15 cellular contexts compared by ENCODE assay signal in the genomic region with DNA sequence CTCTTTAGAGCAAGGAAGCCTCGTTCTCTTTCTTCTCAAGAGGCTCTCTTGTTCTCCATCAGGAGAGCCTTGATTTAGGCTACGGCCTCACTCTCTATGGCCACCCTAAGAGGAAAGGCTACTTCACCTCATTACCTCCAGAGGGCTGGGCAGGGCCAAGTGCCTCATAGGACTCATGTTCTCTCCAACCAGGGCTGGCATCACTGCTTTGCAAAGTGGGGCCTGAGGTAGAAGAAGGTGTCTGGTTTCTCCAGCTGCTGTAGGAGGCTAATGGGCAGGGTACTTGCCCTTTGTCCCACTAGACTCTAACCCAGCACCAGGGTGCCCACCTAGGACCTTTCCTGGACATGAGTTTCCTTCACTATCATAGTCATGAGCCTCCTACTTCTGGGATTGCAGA. TPM values are rescaled to one million over a fixed set of nuclear protein-coding genes. Genes with fewer than 3 reads are reported as not detected.
DNase-seq lines count a peak whose midpoint lies in the region; ATAC-seq and TF ChIP-seq lines count a peak whose summit lies in the region.
"Had no signal": no experiment of that assay in that cellular context is flagged by ENCODE, and none has a peak within 500 bp of the region (broad histone marks: within the 10 kb centered on the region; RNA-seq: fewer than 3 reads in every experiment).

No MANE protein-coding gene starts in this region.

- H3K27ac ChIP-seq in psoas muscle = peak overlapping the region; percentile 74
- H3K27ac ChIP-seq: BLaER1 treated with 17β-estradiol and CSF1 and Interleukin-3, amounts not matched to agents 10 nM and 100 nM had no signal

- H3K9me3 Mint-ChIP-seq in brain = no peaks in the 10 kb centered on the region
- H3K9me3 Mint-ChIP-seq in neural crest cell = no peaks in the 10 kb centered on the region
- H3K9me3 Mint-ChIP-seq: CD4-positive, CD25-positive, alpha-beta regulatory T cell; HFFc6 had no signal

- H3K36me3 ChIP-seq in psoas muscle (ENCODE audit: insufficient read depth in 1 of 2, low read depth in 1 of 2) = peaks cover 0 to 68% of the 10 kb centered on the region in 2 donors

- H3K4me1 Mint-ChIP-seq in brain (peaks cover 32% of the 10 kb centered on the region), neural crest cell (peaks cover 24% of the 10 kb centered on the region)

- 44 to 82% (median 61%) methylated on average over 2 of the region's 2 CpGs for WGBS in psoas muscle, 3 donors

- no peaks in the 10 kb centered on the region for H3K36me3 Mint-ChIP-seq in brain
- peaks cover 4% of the 10 kb centered on the region for H3K36me3 Mint-ChIP-seq in neural crest cell (ENCODE audit: low read depth)

- no peaks in the 10 kb centered on the region for H3K27me3 ChIP-seq in psoas muscle (ENCODE audit: insufficient read depth in 3 of 3, low read length in 2 of 3)
- H3K27me3 ChIP-seq: BLaER1 treated with 17β-estradiol and CSF1 and Interleukin-3, amounts not matched to agents 10 nM and 100 nM had no signal

- DNase-seq in DMS79 (lab: John Stamatoyannopoulos, UW) (peak; percentile 11), DMS79 treated with DMSO at 0.1 percent for 48 hours (lab: John Stamatoyannopoulos, UW) (no peak), neural crest cell (ENCODE audit: low read depth, low spot score) (no peak), psoas muscle (no peak), EL (no peak)
- DNase-seq: 8988T; ACHN; CD4-positive, CD25-positive, alpha-beta regulatory T cell; DND-41; GF-D8; HCEC 1CT; HFFc6 had no signal

- H3K27me3 Mint-ChIP-seq in brain (peaks cover 59% of the 10 kb centered on the region), neural crest cell (ENCODE audit: low read depth) (peaks cover 58% of the 10 kb centered on the region)

- H3K27ac Mint-ChIP-seq in brain (peak overlapping the region in 3 of 5 experiments; percentile 17 to 20 (median 19)), neural crest cell (ENCODE audit: unreplicated experiment) (no peak overlapping the region)
- H3K27ac Mint-ChIP-seq: HFFc6 had no signal

- H3K4me3 Mint-ChIP-seq in brain (no peak overlapping the region), neural crest cell (peak overlapping the region; percentile 97)
- H3K4me3 Mint-ChIP-seq: HFFc6 had no signal

- no peak overlapping the region for H3K4me3 ChIP-seq in psoas muscle
- H3K4me3 ChIP-seq: BLaER1 treated with 17β-estradiol and CSF1 and Interleukin-3, amounts not matched to agents 10 nM and 100 nM had no signal

- H3K4me1 ChIP-seq in psoas muscle = peaks cover 59% of the 10 kb centered on the region

- no peaks in the 10 kb centered on the region for H3K9me3 ChIP-seq in psoas muscle
- H3K9me3 ChIP-seq: BLaER1 treated with 17β-estradiol and CSF1 and Interleukin-3, amounts not matched to agents 10 nM and 100 nM had no signal

- TF ChIP-seq CTCF in brain (conservative IDR thresholded peaks at IDR 0.05) (no peak), neural crest cell (conservative IDR thresholded peaks at IDR 0.05) (no peak), psoas muscle (IDR thresholded peaks at IDR 0.05) (no peak)

- intact Hi-C loops in psoas muscle (cut with DNase I) = no loop called here

- ATAC-seq in psoas muscle (peak in 2 of 4 donors; percentile 7 to 25), HG02884 (IDR thresholded peaks at IDR 0.05; ENCODE audit: unreplicated experiment) (no peak)

RNA-seq across cellular contexts. Expression of gene ATXN7L2, which starts 2.1 kb away (rescaled TPM):
- polyA plus RNA-seq in brain (ENCODE audit: insufficient read depth, low read depth, low replicate concordance) = 9.2 TPM
- 13.2 and 15.6 TPM in 2 replicates for total RNA-seq in neural crest cell
- 10 to 100 TPM in 1 of 4 donors, 1 to 10 TPM in 3; 4.4 to 14.1 (median 8.4) TPM for total RNA-seq in psoas muscle
- polyA plus RNA-seq in psoas muscle = 1 to 10 TPM; 5.1 to 5.2 (median 5.1) TPM

RNA-seq across cellular contexts. Expression of gene CYB561D1, which starts 12.2 kb away (rescaled TPM):
- polyA plus RNA-seq in brain (ENCODE audit: insufficient read depth, low read depth, low replicate concordance) = 7.5 TPM
- total RNA-seq in neural crest cell = 7.8 and 8.0 TPM in 2 replicates
- 1 to 10 TPM; 2.4 to 4.0 (median 3.7) TPM for total RNA-seq in psoas muscle
- 10 to 100 TPM in 1 of 3 donors, 1 to 10 TPM in 2; 1.8 to 15.0 (median 3.5) TPM for polyA plus RNA-seq in psoas muscle

RNA-seq across cellular contexts. Expression of gene SYPL2, which starts 15.3 kb away (rescaled TPM):
- polyA plus RNA-seq in brain (ENCODE audit: insufficient read depth, low read depth, low replicate concordance) (0.22 TPM), psoas muscle (10 to 100 TPM; 35.3 to 67.8 (median 66.2) TPM)
- total RNA-seq in neural crest cell (0.18 and 0.47 TPM in 2 replicates), psoas muscle (100 to 1,000 TPM; 125 to 203 (median 163) TPM)
- total RNA-seq: CD4-positive, CD25-positive, alpha-beta regulatory T cell had no signal
- polyA plus RNA-seq: CD4-positive, CD25-positive, alpha-beta regulatory T cell had no signal

RNA-seq across cellular contexts. Expression of gene AMIGO1, which starts 27.9 kb away (rescaled TPM):
- polyA plus RNA-seq in brain (ENCODE audit: insufficient read depth, low read depth, low replicate concordance) (19.2 TPM), psoas muscle (10 to 100 TPM in 1 of 3 donors, 1 to 10 TPM in 2; 3.1 to 16.0 (median 8.0) TPM)
- total RNA-seq in neural crest cell (6.1 and 7.2 TPM in 2 replicates), psoas muscle (10 to 100 TPM in 3 of 4 donors, 1 to 10 TPM in 1; 8.7 to 16.6 (median 11.4) TPM)

RNA-seq across cellular contexts. Expression of gene PSMA5, which starts 55.4 kb away (rescaled TPM):
- polyA plus RNA-seq in brain (ENCODE audit: insufficient read depth, low read depth, low replicate concordance) (48.5 TPM), psoas muscle (100 to 1,000 TPM in 2 of 3 donors, 10 to 100 TPM in 1; 90.6 to 213 (median 146) TPM)
- total RNA-seq in neural crest cell (99.8 and 109 TPM in 2 replicates), psoas muscle (100 to 1,000 TPM in 1 of 4 donors, 10 to 100 TPM in 3; 58.1 to 123 (median 94.6) TPM)

Comparison
In these comparisons a context has a peak if more than half of its experiments do, and no peak if none do; other contexts are left out.
1. RNA of gene SYPL2, which starts 15.3 kb away (total RNA-seq): 125 to 203 TPM in psoas muscle; 0.18 to 0.47 TPM in neural crest cell; every median in the first group is over 10 times any median in the second.